In genomic region chr3:193701896-193702644, GRCh38 we compare ENCODE assay signal across 11 cellular contexts.
DNase-seq lines count a peak whose midpoint lies in the region; ATAC-seq and TF ChIP-seq lines count a peak whose summit lies in the region.
"Had no signal": no experiment of that assay in that cellular context is flagged by ENCODE, and none has a peak within 500 bp of the region (broad histone marks: within the 10 kb centered on the region; RNA-seq: fewer than 3 reads in every experiment).

No MANE protein-coding gene starts in this region.

- TF ChIP-seq CTCF in thyroid gland (IDR thresholded peaks at IDR 0.05) (no peak), testis (IDR thresholded peaks at IDR 0.05) (no peak)
- no peak for TF ChIP-seq CTCF in activated CD8-positive, alpha-beta T cell treated with anti-CD3 and anti-CD28 coated beads for 36 hours (IDR thresholded peaks at IDR 0.05)

- H3K4me1 ChIP-seq in thyroid gland (no peaks in the 10 kb centered on the region), testis (no peaks in the 10 kb centered on the region)
- H3K4me1 ChIP-seq: Caco-2 had no signal

- H3K36me3 Mint-ChIP-seq in activated CD8-positive, alpha-beta T cell treated with anti-CD3 and anti-CD28 coated beads for 36 hours (ENCODE audit: low read depth): peaks cover 5% of the 10 kb centered on the region
- H3K36me3 Mint-ChIP-seq: natural killer cell treated with Interleukin-12 subunit alpha and Interleukin-12 subunit beta and Interleukin-15 and Interleukin-18, amount 100 ng/mL, for 72 hours had no signal

- CTCF ChIA-PET in activated CD8-positive, alpha-beta T cell treated with anti-CD3 and anti-CD28 coated beads for 36 hours (lab: Charles Lee): interaction anchor here (2.2 kb wide), 1 partner anchor 37 kb away, joined by 6 read pairs; no protein-coding TSS in a partner anchor

- no peak overlapping the region for H3K27ac Mint-ChIP-seq in activated CD8-positive, alpha-beta T cell treated with anti-CD3 and anti-CD28 coated beads for 36 hours
- H3K27ac Mint-ChIP-seq: activated naive CD8-positive, alpha-beta T cell; natural killer cell treated with Interleukin-12 subunit alpha and Interleukin-12 subunit beta and Interleukin-15 and Interleukin-18, amount 100 ng/mL, for 72 hours had no signal

- H3K27ac ChIP-seq in thyroid gland (no peak overlapping the region), testis (no peak overlapping the region)

- H3K4me1 Mint-ChIP-seq in activated CD8-positive, alpha-beta T cell treated with anti-CD3 and anti-CD28 coated beads for 36 hours (ENCODE audit: low read depth): peaks cover 4% of the 10 kb centered on the region

- H3K27me3 Mint-ChIP-seq in activated CD8-positive, alpha-beta T cell treated with anti-CD3 and anti-CD28 coated beads for 36 hours: no peaks in the 10 kb centered on the region
- H3K27me3 Mint-ChIP-seq: activated naive CD8-positive, alpha-beta T cell; natural killer cell treated with Interleukin-12 subunit alpha and Interleukin-12 subunit beta and Interleukin-15 and Interleukin-18, amount 100 ng/mL, for 72 hours had no signal

- H3K27me3 ChIP-seq in thyroid gland (no peaks in the 10 kb centered on the region), testis (no peaks in the 10 kb centered on the region)

- 90 to 95% methylated on average over 12 of the region's 12 CpGs for WGBS in thyroid gland, 2 donors
- 93 to 96% methylated on average over 12 of the region's 12 CpGs for WGBS in testis, 2 donors

- TF ChIP-seq POLR2A in thyroid gland (IDR thresholded peaks at IDR 0.05) (no peak), testis (IDR thresholded peaks at IDR 0.05) (no peak)

- ATAC-seq in GM21737 (IDR thresholded peaks at IDR 0.05; ENCODE audit: unreplicated experiment): peak; percentile 56
- ATAC-seq in activated CD8-positive, alpha-beta T cell treated with anti-CD3 and anti-CD28 coated beads for 36 hours: no peak
- ATAC-seq: natural killer cell treated with Interleukin-12 subunit alpha and Interleukin-12 subunit beta and Interleukin-15 and Interleukin-18, amount 100 ng/mL, for 72 hours had no signal

- DNase-seq in GDM1 (lab: John Stamatoyannopoulos, UW): peak; percentile 63
- DNase-seq in Kasumi-1 (lab: John Stamatoyannopoulos, UW): peak; percentile 34 to 42
- peak; percentile 37 for DNase-seq in fibroblast of peridontal ligament (ENCODE audit: extremely low read depth)
- DNase-seq in thyroid gland: no peak
- DNase-seq in testis: no peak
- no peak for DNase-seq in pons (ENCODE audit: low spot score)
- DNase-seq in activated CD8-positive, alpha-beta T cell treated with anti-CD3 and anti-CD28 coated beads for 36 hours: no peak
- DNase-seq: Caco-2 had no signal

- H3K36me3 ChIP-seq in thyroid gland (no peaks in the 10 kb centered on the region), testis (ENCODE audit: low read depth, missing control alignments) (no peaks in the 10 kb centered on the region)

- H3K4me3 Mint-ChIP-seq in activated CD8-positive, alpha-beta T cell treated with anti-CD3 and anti-CD28 coated beads for 36 hours: no peak overlapping the region
- H3K4me3 Mint-ChIP-seq: activated naive CD8-positive, alpha-beta T cell; natural killer cell treated with Interleukin-12 subunit alpha and Interleukin-12 subunit beta and Interleukin-15 and Interleukin-18, amount 100 ng/mL, for 72 hours had no signal

- H3K4me3 ChIP-seq in thyroid gland (replicated peaks in 1 of 3) (no peak overlapping the region), testis (no peak overlapping the region)

- no peaks in the 10 kb centered on the region for H3K9me3 Mint-ChIP-seq in activated CD8-positive, alpha-beta T cell treated with anti-CD3 and anti-CD28 coated beads for 36 hours
- H3K9me3 Mint-ChIP-seq: natural killer cell treated with Interleukin-12 subunit alpha and Interleukin-12 subunit beta and Interleukin-15 and Interleukin-18, amount 100 ng/mL, for 72 hours had no signal

- POLR2A ChIA-PET in activated CD8-positive, alpha-beta T cell treated with anti-CD3 and anti-CD28 coated beads for 36 hours (lab: Charles Lee): no interaction called here

- intact Hi-C loops in thyroid gland (cut with DNase I): no loop called here
- intact Hi-C loops in testis (cut with DNase I; ENCODE audit: low total_unique reads): no loop called here
- intact Hi-C loops in activated CD8-positive, alpha-beta T cell treated with anti-CD3 and anti-CD28 coated beads for 36 hours (cut with micrococcal nuclease): no loop called here

- no peaks in the 10 kb centered on the region for H3K9me3 ChIP-seq in thyroid gland
- H3K9me3 ChIP-seq in testis: no peaks in the 10 kb centered on the region
- H3K9me3 ChIP-seq: Caco-2 had no signal

Comparison
In these comparisons a context has a peak if more than half of its experiments do, and no peak if none do; other contexts are left out.
1. DNase-seq: peak in GDM1 (single experiment), Kasumi-1 (2 of 2) and fibroblast of peridontal ligament (single experiment); none in thyroid gland (0 of 2), testis (single experiment), pons (single experiment) and activated CD8-positive, alpha-beta T cell treated with anti-CD3 and anti-CD28 coated beads for 36 hours (single experiment).